In genomic region chr19:5695649-5696195, GRCh38 we compare ENCODE assay signal across 29 cellular contexts. TPM values are rescaled to one million over a fixed set of nuclear protein-coding genes. Genes with fewer than 3 reads are reported as not detected.
A peak's percentile ranks its signal among the peaks of the same experiment; 100 is the strongest.
DNase-seq lines count a peak whose midpoint lies in the region; ATAC-seq, FAIRE-seq and TF ChIP-seq lines count a peak whose summit lies in the region.
"Had no signal": no experiment of that assay in that cellular context is flagged by ENCODE, and none has a peak within 500 bp of the region (broad histone marks: within the 10 kb centered on the region; RNA-seq: fewer than 3 reads in every experiment).

No MANE protein-coding gene starts in this region.

- peaks cover 9% of the 10 kb centered on the region for H3K27me3 Mint-ChIP-seq in neural progenitor cell (ENCODE audit: insufficient read depth, low read depth)

- H3K36me3 Mint-ChIP-seq in neural progenitor cell = peaks cover 8% of the 10 kb centered on the region

- TF ChIP-seq RAD21 in GM12878 (IDR thresholded peaks at IDR 0.05; ENCODE audit: insufficient read depth, low read depth, low read length) = no peak

- RAD21 ChIA-PET in GM12878 (lab: Charles Lee; ENCODE audit: unreplicated experiment) = no interaction called here

- H3K27ac ChIP-seq in HEK293 (ENCODE audit: extremely low read depth, low read depth, low read length) (peak overlapping the region; percentile 50), GM12878 (ENCODE audit: control insufficient read depth, insufficient read depth) (no peak overlapping the region), neural progenitor cell (peak overlapping the region; percentile 37)
- H3K27ac ChIP-seq: gastrocnemius medialis, PC-9, psoas muscle, skin epidermis had no signal

- no peaks in the 10 kb centered on the region; the same call in none of the 2 replicates for H4K20me1 ChIP-seq in GM12878 (ENCODE audit: control insufficient read depth, insufficient read depth)
- H4K20me1 ChIP-seq in neural progenitor cell (ENCODE audit: low read depth) = peaks cover 67% of the 10 kb centered on the region

- no peak overlapping the region for H3K4me3 ChIP-seq in HEK293 (ENCODE audit: low read depth, low read length)
- no peak overlapping the region for H3K4me3 ChIP-seq in GM12878
- H3K4me3 ChIP-seq in neural progenitor cell = no peak overlapping the region
- H3K4me3 ChIP-seq: adrenal gland, dorsolateral prefrontal cortex, gastrocnemius medialis, PC-9, psoas muscle, skin epidermis had no signal

- ATAC-seq in GM12878 = peak; percentile 6
- no peak for ATAC-seq in GM18858 (IDR thresholded peaks at IDR 0.05; ENCODE audit: unreplicated experiment)
- ATAC-seq: gastrocnemius medialis, left cardiac atrium, psoas muscle had no signal

- no peaks in the 10 kb centered on the region for H3K9me3 Mint-ChIP-seq in neural progenitor cell

- SMC1A ChIA-PET in GM12878 (lab: Charles Lee; ENCODE audit: uncharacterized antibody, unreplicated experiment) = no interaction called here

- no peak for DNase-seq in GM10248 (ENCODE audit: extremely low spot score)
- no peak for DNase-seq in GM12878 (ENCODE audit: low read depth, low spot score)
- no peak for DNase-seq in neural progenitor cell (ENCODE audit: low spot score)
- DNase-seq in activated gamma-delta T cell (lab: John Stamatoyannopoulos, UW) = no peak
- no peak for DNase-seq in middle frontal gyrus (ENCODE audit: extremely low spot score, low spot score)
- no peak for DNase-seq in NCI-H1694 treated with DMSO at 0.1 percent for 48 hours (lab: John Stamatoyannopoulos, UW)
- DNase-seq: activated CD8-positive, alpha-beta memory T cell treated with anti-CD3 and anti-CD28 coated beads for 24 hours; COR-L47; dorsolateral prefrontal cortex; gastrocnemius medialis; mesendoderm; NCI-H1417; NCI-H2171 treated with DMSO at 0.1 percent for 48 hours; NCI-H748 treated with DMSO at 0.1 percent for 48 hours; nephron progenitor cell; PC-9; psoas muscle; stimulated activated CD4-positive, alpha-beta T cell treated with anti-CD3 and anti-CD28 coated beads, Interleukin-4, amount 100 ng/mL, for 24 hours had no signal

- TF ChIP-seq EP300 in GM12878 (IDR thresholded peaks at IDR 0.05; ENCODE audit: borderline replicate concordance in 1 of 2, control insufficient read depth in 1 of 2, low read depth in 2 of 2, low read length in 2 of 2) = no peak

- peak; percentile 2 for TF ChIP-seq CTCF in GM10248 (IDR thresholded peaks at IDR 0.05; ENCODE audit: control extremely low read depth, extremely low read depth, low read depth, missing control alignments)
- TF ChIP-seq CTCF in HEK293 (tag by site-specific recombination; IDR thresholded peaks at IDR 0.05) = no peak
- TF ChIP-seq CTCF in GM12878 (IDR thresholded peaks at IDR 0.05 in 2 of 3, conservative IDR thresholded peaks at IDR 0.05 in 1 of 3; ENCODE audit: control insufficient read depth in 2 of 3, extremely low read depth in 1 of 3, insufficient read depth in 1 of 3, low read depth in 3 of 3, low read length in 3 of 3) = no peak
- TF ChIP-seq CTCF in neural progenitor cell (IDR thresholded peaks at IDR 0.05) = no peak

- no peak overlapping the region for H3K4me3 Mint-ChIP-seq in neural progenitor cell
- H3K4me3 Mint-ChIP-seq: nephron progenitor cell had no signal

- H3K36me3 ChIP-seq in HEK293 (ENCODE audit: control insufficient read depth in 2 of 2, insufficient read depth in 1 of 2, low read length in 2 of 2) (peaks cover 13 to 83% of the 10 kb centered on the region in 2 experiments; a peak in 2 of 3 replicates), GM12878 (ENCODE audit: control insufficient read depth in 2 of 2, insufficient read depth in 2 of 2, low read length in 1 of 2) (peaks cover 15 to 66% of the 10 kb centered on the region in 2 experiments), neural progenitor cell (no peaks in the 10 kb centered on the region)

- no peaks in the 10 kb centered on the region for H3K9me3 ChIP-seq in HEK293 (ENCODE audit: control insufficient read depth, insufficient read depth, low read depth, low read length)
- no peaks in the 10 kb centered on the region for H3K9me3 ChIP-seq in GM12878 (replicated peaks; ENCODE audit: control insufficient read depth, insufficient read depth, low read length)
- no peaks in the 10 kb centered on the region for H3K9me3 ChIP-seq in neural progenitor cell (ENCODE audit: low read depth)
- H3K9me3 ChIP-seq: adrenal gland, gastrocnemius medialis, psoas muscle had no signal

- in situ Hi-C loops in GM12878 (cut with MboI) = no loop called here

- TF ChIP-seq POLR2A in GM12878 (IDR thresholded peaks at IDR 0.05; ENCODE audit: low read depth, low read length) = peak; percentile 35

- no peak overlapping the region for H2AFZ ChIP-seq in GM12878 (ENCODE audit: control insufficient read depth, low read depth, low read length)
- no peak overlapping the region for H2AFZ ChIP-seq in neural progenitor cell (replicated peaks)
- H2AFZ ChIP-seq: PC-9 had no signal

- intact Hi-C loops in GM12878 (cut with micrococcal nuclease; ENCODE audit: unreplicated experiment) = no loop called here

- WGBS in GM12878 (ENCODE audit: insufficient coverage, insufficient replicate concordance, low lambda C conversion rate, missing lambda C conversion rate) = 56% methylated on average over 28 of the region's 28 CpGs

- no TSS peak for BruUV-seq in GM12878 (replicated peaks; lab: Mats Ljungman, UMichigan)

- no peak overlapping the region; the same call in 1 of the 2 replicates for H3K9ac ChIP-seq in GM12878 (ENCODE audit: control insufficient read depth, insufficient read depth, low read length)
- no peak overlapping the region for H3K9ac ChIP-seq in neural progenitor cell

- FAIRE-seq in GM12878 (lab: Jason Lieb, UNC) = no peak
- FAIRE-seq: bronchial epithelial cell had no signal

- POLR2A ChIA-PET in GM10248 (lab: Yijun Ruan, JAX) (interaction anchor here (0.5 to 0.9 kb wide), 2 partner anchors 17 to 310 kb away, joined by 3 read pairs; no protein-coding TSS in a partner anchor), HEK293 (lab: Yijun Ruan, JAX) (interaction anchor here (1.0 to 3.0 kb wide), 4 partner anchors 9 to 25 kb away, joined by 3 to 12 read pairs (median 6); partner anchors contain the start of genes CATSPERD and LONP1), GM12878 (lab: Charles Lee) (no interaction called here)

- H3K27ac Mint-ChIP-seq in neural progenitor cell = no peak overlapping the region
- H3K27ac Mint-ChIP-seq: nephron progenitor cell had no signal

- H3K4me1 ChIP-seq in HEK293 (ENCODE audit: control insufficient read depth, insufficient read depth, low read length) (no peaks in the 10 kb centered on the region; the same call in 1 of the 2 replicates), GM12878 (ENCODE audit: control insufficient read depth, insufficient read depth, low read length) (peaks cover 10% of the 10 kb centered on the region), neural progenitor cell (no peaks in the 10 kb centered on the region)

- CTCF ChIA-PET in GM10248 (lab: Yijun Ruan, JAX) = interaction anchor here (0.8 to 4.7 kb wide), 3 partner anchors 8 to 23 kb away, joined by 3 to 34 read pairs (median 3); partner anchors contain the start of gene RPL36
- CTCF ChIA-PET in HEK293 (lab: Yijun Ruan, JAX) = no interaction called here
- CTCF ChIA-PET in GM12878 (lab: Yijun Ruan, JAX) = no interaction called here

- H3K79me2 ChIP-seq in GM12878 (ENCODE audit: control insufficient read depth, insufficient read depth, low read length) (peaks cover 39% of the 10 kb centered on the region), neural progenitor cell (ENCODE audit: low read depth) (peaks cover 37% of the 10 kb centered on the region)

- H3F3A ChIP-seq in neural progenitor cell (ENCODE audit: low read depth) = peaks cover 29% of the 10 kb centered on the region

- H3K27me3 ChIP-seq in GM12878 (replicated peaks in 1 of 2; ENCODE audit: control insufficient read depth in 2 of 2, insufficient read depth in 2 of 2, low read length in 1 of 2) (no peaks in the 10 kb centered on the region), neural progenitor cell (no peaks in the 10 kb centered on the region)
- H3K27me3 ChIP-seq: adrenal gland, dorsolateral prefrontal cortex, gastrocnemius medialis had no signal

- H3K4me2 ChIP-seq in GM12878 (ENCODE audit: control insufficient read depth, insufficient read depth) = no peak overlapping the region
- H3K4me2 ChIP-seq in neural progenitor cell = no peak overlapping the region
- H3K4me2 ChIP-seq: PC-9 had no signal

- H3K4me1 Mint-ChIP-seq in neural progenitor cell = peaks cover 6% of the 10 kb centered on the region

RNA-seq across cellular contexts. Expression of gene RPL36, which starts 5.6 kb away (rescaled TPM):
- total RNA-seq in GM12878 (2013; cell fraction: nucleolus; rRNA removed) = 94.2 and 106 TPM in 2 replicates
- 1,704 and 2,091 TPM in 2 replicates for total RNA-seq in GM12878 (2014; rRNA removed)
- total RNA-seq in GM12878 (2014; rRNA removed; fragmentation: Illumina TruSeq; extraction: Trizol) = 1,553 and 1,673 TPM in 2 replicates
- total RNA-seq in GM12878 (2021) = 1,583 and 1,661 TPM in 2 replicates
- 170 TPM for polyA plus RNA-seq in GM12878 (2011; ENCODE audit: low read depth)
- 499 and 1,144 TPM in 2 replicates for polyA plus RNA-seq in GM12878 (2011; rRNA removed)
- polyA plus RNA-seq in GM12878 (2011; cell fraction: cytosol; rRNA removed) = 723 and 1,358 TPM in 2 replicates
- 426 and 530 TPM in 2 replicates for polyA plus RNA-seq in GM12878 (2011; cell fraction: nucleus; rRNA removed)
- polyA plus RNA-seq in GM12878 (2012) = 3,043 and 3,382 TPM in 2 replicates
- polyA plus RNA-seq in GM12878 (2014; fragmentation: Illumina TruSeq; extraction: Trizol) = 67.8 and 374 TPM in 2 replicates
- polyA plus RNA-seq in GM12878 (2014; fragmentation: Nextera tagmentation; extraction: Ambion mirVana) = 1,000 to 10,000 TPM; 4,698 to 4,942 TPM
- polyA plus RNA-seq in GM12878 (2014; rRNA removed) = 2,015 and 2,575 TPM in 2 replicates
- 1,000 to 10,000 TPM; 2,328 to 2,411 TPM for polyA plus RNA-seq in GM12878 (2016; fragmentation: Nextera tagmentation; extraction: Ambion mirVana)
- polyA minus RNA-seq in GM12878 (2011; rRNA and poly(A)+ RNA removed) = 196 and 405 TPM in 2 replicates
- polyA minus RNA-seq in GM12878 (2011; cell fraction: cytosol; rRNA and poly(A)+ RNA removed) = 476 and 536 TPM in 2 replicates
- 142 and 195 TPM in 2 replicates for polyA minus RNA-seq in GM12878 (2011; cell fraction: nucleus; rRNA and poly(A)+ RNA removed)
- 778 and 991 TPM in 2 replicates for total RNA-seq in neural progenitor cell (ENCODE audit: low replicate concordance)

RNA-seq across cellular contexts. Expression of gene HSD11B1L, which starts 14.9 kb away (rescaled TPM):
- total RNA-seq in GM12878 (2013; cell fraction: nucleolus; rRNA removed) = 0.64 and 2.5 TPM in 2 replicates
- 1.2 and 1.7 TPM in 2 replicates for total RNA-seq in GM12878 (2014; rRNA removed)
- 0.49 and 0.55 TPM in 2 replicates for total RNA-seq in GM12878 (2014; rRNA removed; fragmentation: Illumina TruSeq; extraction: Trizol)
- 1.1 and 1.5 TPM in 2 replicates for total RNA-seq in GM12878 (2021)
- polyA plus RNA-seq in GM12878 (2011; ENCODE audit: low read depth) = 0.31 TPM
- 0.84 TPM in 2 replicates for polyA plus RNA-seq in GM12878 (2011; rRNA removed)
- 1.8 and 3.0 TPM in 2 replicates for polyA plus RNA-seq in GM12878 (2011; cell fraction: cytosol; rRNA removed)
- polyA plus RNA-seq in GM12878 (2011; cell fraction: nucleus; rRNA removed) = 1.4 and 2.1 TPM in 2 replicates
- polyA plus RNA-seq in GM12878 (2012) = 2.0 and 2.6 TPM in 2 replicates
- 0.29 TPM in 1 of 2 replicates, not detected in the other for polyA plus RNA-seq in GM12878 (2014; fragmentation: Illumina TruSeq; extraction: Trizol)
- polyA plus RNA-seq in GM12878 (2014; fragmentation: Nextera tagmentation; extraction: Ambion mirVana) = under 1 TPM in 1 of 2 experiments, not detected in 1; 0.35 TPM
- 1.0 and 1.6 TPM in 2 replicates for polyA plus RNA-seq in GM12878 (2014; rRNA removed)
- 1 to 10 TPM; 1.1 to 1.8 TPM for polyA plus RNA-seq in GM12878 (2016; fragmentation: Nextera tagmentation; extraction: Ambion mirVana)
- polyA minus RNA-seq in GM12878 (2011; rRNA and poly(A)+ RNA removed) = 0.29 and 0.52 TPM in 2 replicates
- not detected in 2 replicates for polyA minus RNA-seq in GM12878 (2011; cell fraction: cytosol; rRNA and poly(A)+ RNA removed)
- polyA minus RNA-seq in GM12878 (2011; cell fraction: nucleus; rRNA and poly(A)+ RNA removed) = 0.77 TPM in 1 of 2 replicates, not detected in the other
- total RNA-seq in neural progenitor cell (ENCODE audit: low replicate concordance) = 7.7 and 60.5 TPM in 2 replicates

RNA-seq across cellular contexts. Expression of gene MICOS13, which starts 15.4 kb away (rescaled TPM):
- total RNA-seq in GM12878 (2013; cell fraction: nucleolus; rRNA removed) = 9.1 and 11.0 TPM in 2 replicates
- total RNA-seq in GM12878 (2014; rRNA removed) = 177 and 211 TPM in 2 replicates
- total RNA-seq in GM12878 (2014; rRNA removed; fragmentation: Illumina TruSeq; extraction: Trizol) = 34.9 and 41.2 TPM in 2 replicates
- total RNA-seq in GM12878 (2021) = 61.1 and 61.3 TPM in 2 replicates
- 8.1 TPM for polyA plus RNA-seq in GM12878 (2011; ENCODE audit: low read depth)
- 12.4 and 24.3 TPM in 2 replicates for polyA plus RNA-seq in GM12878 (2011; rRNA removed)
- polyA plus RNA-seq in GM12878 (2011; cell fraction: cytosol; rRNA removed) = 32.8 and 53.4 TPM in 2 replicates
- 20.9 and 31.4 TPM in 2 replicates for polyA plus RNA-seq in GM12878 (2011; cell fraction: nucleus; rRNA removed)
- polyA plus RNA-seq in GM12878 (2012) = 44.0 and 63.5 TPM in 2 replicates
- polyA plus RNA-seq in GM12878 (2014; fragmentation: Illumina TruSeq; extraction: Trizol) = 3.5 and 16.8 TPM in 2 replicates
- polyA plus RNA-seq in GM12878 (2014; fragmentation: Nextera tagmentation; extraction: Ambion mirVana) = 10 to 100 TPM in 1 of 2 experiments, 1 to 10 TPM in 1; 9.4 to 38.1 TPM
- 119 and 171 TPM in 2 replicates for polyA plus RNA-seq in GM12878 (2014; rRNA removed)
- polyA plus RNA-seq in GM12878 (2016; fragmentation: Nextera tagmentation; extraction: Ambion mirVana) = 100 to 1,000 TPM; 113 to 118 TPM
- 4.8 and 13.2 TPM in 2 replicates for polyA minus RNA-seq in GM12878 (2011; rRNA and poly(A)+ RNA removed)
- 6.2 and 10.8 TPM in 2 replicates for polyA minus RNA-seq in GM12878 (2011; cell fraction: cytosol; rRNA and poly(A)+ RNA removed)
- 8.9 and 16.1 TPM in 2 replicates for polyA minus RNA-seq in GM12878 (2011; cell fraction: nucleus; rRNA and poly(A)+ RNA removed)
- total RNA-seq in neural progenitor cell (ENCODE audit: low replicate concordance) = 7.5 and 15.0 TPM in 2 replicates

RNA-seq across cellular contexts. Expression of gene LONP1, which starts 24.2 kb away (rescaled TPM):
- 160 and 169 TPM in 2 replicates for total RNA-seq in GM12878 (2013; cell fraction: nucleolus; rRNA removed)
- total RNA-seq in GM12878 (2014; rRNA removed) = 85.0 and 92.7 TPM in 2 replicates
- total RNA-seq in GM12878 (2014; rRNA removed; fragmentation: Illumina TruSeq; extraction: Trizol) = 38.6 and 44.0 TPM in 2 replicates
- 136 and 137 TPM in 2 replicates for total RNA-seq in GM12878 (2021)
- 26.8 TPM for polyA plus RNA-seq in GM12878 (2011; ENCODE audit: low read depth)
- 31.3 and 51.1 TPM in 2 replicates for polyA plus RNA-seq in GM12878 (2011; rRNA removed)
- polyA plus RNA-seq in GM12878 (2011; cell fraction: cytosol; rRNA removed) = 78.2 and 118 TPM in 2 replicates
- polyA plus RNA-seq in GM12878 (2011; cell fraction: nucleus; rRNA removed) = 211 and 242 TPM in 2 replicates
- 97.2 and 102 TPM in 2 replicates for polyA plus RNA-seq in GM12878 (2012)
- 8.2 and 35.5 TPM in 2 replicates for polyA plus RNA-seq in GM12878 (2014; fragmentation: Illumina TruSeq; extraction: Trizol)
- 1 to 10 TPM in 1 of 2 experiments, under 1 TPM in 1; 0.61 to 3.2 TPM for polyA plus RNA-seq in GM12878 (2014; fragmentation: Nextera tagmentation; extraction: Ambion mirVana)
- 67.8 and 92.2 TPM in 2 replicates for polyA plus RNA-seq in GM12878 (2014; rRNA removed)
- polyA plus RNA-seq in GM12878 (2016; fragmentation: Nextera tagmentation; extraction: Ambion mirVana) = 100 to 1,000 TPM in 1 of 2 experiments, 10 to 100 TPM in 1; 86.5 to 100 TPM
- polyA minus RNA-seq in GM12878 (2011; rRNA and poly(A)+ RNA removed) = 44.0 and 83.3 TPM in 2 replicates
- 36.6 and 42.2 TPM in 2 replicates for polyA minus RNA-seq in GM12878 (2011; cell fraction: cytosol; rRNA and poly(A)+ RNA removed)
- polyA minus RNA-seq in GM12878 (2011; cell fraction: nucleus; rRNA and poly(A)+ RNA removed) = 33.6 and 49.1 TPM in 2 replicates
- 35.9 and 68.4 TPM in 2 replicates for total RNA-seq in neural progenitor cell (ENCODE audit: low replicate concordance)

RNA-seq across cellular contexts. Expression of gene CATSPERD, which starts 24.7 kb away (rescaled TPM):
- not detected in 2 replicates for total RNA-seq in GM12878 (2013; cell fraction: nucleolus; rRNA removed)
- total RNA-seq in GM12878 (2014; rRNA removed) (not detected in 2 replicates), GM12878 (2014; rRNA removed; fragmentation: Illumina TruSeq; extraction: Trizol) (not detected in 2 replicates), GM12878 (2021) (0.10 TPM in 1 of 2 replicates, not detected in the other), neural progenitor cell (ENCODE audit: low replicate concordance) (not detected in 2 replicates)
- polyA plus RNA-seq in GM12878 (2011; ENCODE audit: low read depth) = not detected
- polyA plus RNA-seq in GM12878 (2011; rRNA removed) (0.11 TPM in 1 of 2 replicates, not detected in the other), GM12878 (2014; fragmentation: Illumina TruSeq; extraction: Trizol) (not detected in 2 replicates), GM12878 (2014; fragmentation: Nextera tagmentation; extraction: Ambion mirVana) (under 1 TPM in 1 of 2 experiments, not detected in 1; 0.02 TPM), GM12878 (2014; rRNA removed) (0.06 TPM in 1 of 2 replicates, not detected in the other), GM12878 (2016; fragmentation: Nextera tagmentation; extraction: Ambion mirVana) (under 1 TPM; 0.21 to 0.38 TPM)
- polyA plus RNA-seq in GM12878 (2011; cell fraction: cytosol; rRNA removed) = 0.06 and 0.07 TPM in 2 replicates
- 0.34 TPM in 1 of 2 replicates, not detected in the other for polyA plus RNA-seq in GM12878 (2011; cell fraction: nucleus; rRNA removed)
- polyA plus RNA-seq in GM12878 (2012) = 0.06 TPM in 1 of 2 replicates, not detected in the other
- 0.10 TPM in 1 of 2 replicates, not detected in the other for polyA minus RNA-seq in GM12878 (2011; rRNA and poly(A)+ RNA removed)
- polyA minus RNA-seq in GM12878 (2011; cell fraction: cytosol; rRNA and poly(A)+ RNA removed) = not detected in 2 replicates
- polyA minus RNA-seq in GM12878 (2011; cell fraction: nucleus; rRNA and poly(A)+ RNA removed) = not detected in 2 replicates
- total RNA-seq: adrenal gland; bronchial epithelial cell; dorsolateral prefrontal cortex; epithelial cell of proximal tubule; G401; gastrocnemius medialis; left cardiac atrium; LHCN-M2; PC-9; psoas muscle; T-helper 2 cell treated with Interferon-gamma antibody and Interleukin-4, amounts not matched to agents 100 ng/mL and 5 ng/mL, for 36 hours; ureter had no signal
- polyA plus RNA-seq: adrenal gland, psoas muscle had no signal
